Comparison of ENCODE assay signal across 11 cellular contexts in the genomic region with DNA sequence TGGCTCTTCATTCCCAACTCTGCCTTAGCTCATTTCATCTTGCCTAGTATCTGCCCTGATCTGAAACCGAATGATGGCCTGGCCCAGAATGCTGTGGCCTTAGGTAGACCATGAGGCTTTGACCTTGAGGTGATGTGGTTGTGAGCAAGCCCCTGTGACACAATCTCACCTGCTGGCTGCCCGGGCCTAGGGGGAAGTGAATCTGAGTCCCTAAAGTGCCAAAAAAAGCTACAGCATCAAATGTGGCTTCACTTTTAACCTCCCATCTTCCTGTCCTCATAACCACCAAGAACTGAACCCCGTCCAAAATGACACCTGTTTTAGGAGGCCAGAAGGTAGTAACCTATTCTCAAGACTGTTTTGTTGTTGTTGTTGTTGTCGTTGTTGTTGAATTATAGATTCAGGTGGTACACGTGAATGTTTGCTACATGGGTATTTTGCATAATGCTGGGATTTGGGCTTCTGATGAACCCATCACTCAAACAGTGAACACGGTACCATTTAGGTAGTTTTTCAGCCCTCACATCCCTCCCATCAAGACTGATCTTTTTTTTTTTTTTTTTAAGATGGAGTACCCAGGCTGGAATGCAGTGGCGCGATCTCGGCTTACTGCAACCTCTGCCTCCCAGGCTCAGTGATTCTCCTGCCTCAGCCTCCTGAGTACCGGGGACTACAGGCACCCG. TPM values are rescaled to one million over a fixed set of nuclear protein-coding genes. Genes with fewer than 3 reads are reported as not detected.
A peak's percentile ranks its signal among the peaks of the same experiment; 100 is the strongest.
DNase-seq lines count a peak whose midpoint lies in the region; ATAC-seq lines count a peak whose summit lies in the region.
"Had no signal": no experiment of that assay in that cellular context is flagged by ENCODE, and none has a peak within 500 bp of the region (broad histone marks: within the 10 kb centered on the region; RNA-seq: fewer than 3 reads in every experiment).

No MANE protein-coding gene starts in this region.

- intact Hi-C loops in cardiac septum (cut with DNase I), result no loop called here

- peak; percentile 5 for DNase-seq in myocyte (ENCODE audit: low read depth)
- DNase-seq in activated naive CD4-positive, alpha-beta T cell treated with anti-CD3 and anti-CD28 coated beads, Interleukin-2, amount 50 U/mL, for 16 hours, result no peak
- DNase-seq in T-helper 1 cell, result no peak
- no peak for DNase-seq in NCI-H524 treated with DMSO at 0.1 percent for 48 hours (lab: John Stamatoyannopoulos, UW)
- DNase-seq in cardiac septum (ENCODE audit: low spot score), result no peak
- DNase-seq: cortex of kidney; DMS53; stimulated activated CD4-positive, alpha-beta T cell treated with anti-CD3 and anti-CD28 coated beads, Interleukin-15, amount 100 ng/mL, for 24 hours had no signal

- ATAC-seq in GM19025 (IDR thresholded peaks at IDR 0.05; ENCODE audit: low read depth, unreplicated experiment) (peak; percentile 95), GM21825 (IDR thresholded peaks at IDR 0.05; ENCODE audit: unreplicated experiment) (peak; percentile 96), HG03378 (IDR thresholded peaks at IDR 0.05; ENCODE audit: unreplicated experiment) (peak; percentile 98)

RNA-seq across cellular contexts. Expression of a gene that starts 54.6 kb away (rescaled TPM):
- total RNA-seq in myocyte, result 24.5 and 33.0 TPM in 2 replicates
- polyA plus RNA-seq in myocyte (2012), result 11.1 TPM
- 32.5 TPM for total RNA-seq in cardiac septum
